In genomic region chr6:159039885-159040258, GRCh38 we compare ENCODE assay signal across 15 cellular contexts. TPM values are rescaled to one million over a fixed set of nuclear protein-coding genes. Genes with fewer than 3 reads are reported as not detected.
A peak's percentile ranks its signal among the peaks of the same experiment; 100 is the strongest.
DNase-seq lines count a peak whose midpoint lies in the region; ATAC-seq, FAIRE-seq and TF ChIP-seq lines count a peak whose summit lies in the region.
"Had no signal": no experiment of that assay in that cellular context is flagged by ENCODE, and none has a peak within 500 bp of the region (broad histone marks: within the 10 kb centered on the region; RNA-seq: fewer than 3 reads in every experiment).

No MANE protein-coding gene starts in this region.

- H3K9me3 ChIP-seq in DOHH2 (ENCODE audit: control insufficient read depth, insufficient read depth, low read length) (no peaks in the 10 kb centered on the region), MM.1S (replicated peaks; ENCODE audit: insufficient read depth, low read length) (no peaks in the 10 kb centered on the region), astrocyte (ENCODE audit: insufficient read depth, low read depth, low read length) (no peaks in the 10 kb centered on the region), neutrophil (peaks cover 13% of the 10 kb centered on the region)
- H3K9me3 ChIP-seq: thyroid gland had no signal

- H3K4me1 Mint-ChIP-seq in astrocyte (ENCODE audit: low read depth, unreplicated experiment) = peaks cover 10% of the 10 kb centered on the region
- H3K4me1 Mint-ChIP-seq: neural crest cell had no signal

- no peaks in the 10 kb centered on the region for H3K9me3 Mint-ChIP-seq in astrocyte (ENCODE audit: unreplicated experiment)
- H3K9me3 Mint-ChIP-seq: H9, neural crest cell had no signal

- no peaks in the 10 kb centered on the region for H3K27me3 ChIP-seq in DOHH2 (ENCODE audit: control insufficient read depth, low read length)
- no peaks in the 10 kb centered on the region for H3K27me3 ChIP-seq in MM.1S (replicated peaks; ENCODE audit: insufficient read depth, low read length)
- H3K27me3 ChIP-seq in astrocyte (ENCODE audit: insufficient read depth, low read length) = peaks cover 7% of the 10 kb centered on the region
- H3K27me3 ChIP-seq in neutrophil = no peaks in the 10 kb centered on the region
- H3K27me3 ChIP-seq: thyroid gland had no signal

- H3K9me2 ChIP-seq in DOHH2 (replicated peaks; ENCODE audit: control insufficient read depth, low read length) = no peaks in the 10 kb centered on the region
- H3K9me2 ChIP-seq in MM.1S (replicated peaks; ENCODE audit: insufficient read depth, low read length) = no peaks in the 10 kb centered on the region

- H3K4me2 ChIP-seq in DOHH2 (ENCODE audit: low read length) (peak overlapping the region; percentile 73), MM.1S (ENCODE audit: low read depth, low read length) (peak overlapping the region; percentile 69), astrocyte (ENCODE audit: low read length) (no peak overlapping the region)

- POLR2A ChIA-PET in HEK293T (lab: Yijun Ruan, JAX) = no interaction called here

- H3K27ac ChIP-seq in DOHH2 (ENCODE audit: low read depth, low read length) (peak overlapping the region; percentile 89), MM.1S (ENCODE audit: low read length) (peak overlapping the region; percentile 95), astrocyte (ENCODE audit: low read depth, low read length) (no peak overlapping the region), neutrophil (peak overlapping the region; percentile 96)
- H3K27ac ChIP-seq: thyroid gland had no signal

- CTCF ChIA-PET in HEK293T (lab: Yijun Ruan, JAX) = interaction anchor here (1.2 to 2.5 kb wide), 2 partner anchors 64 to 70 kb away, joined by 6 to 7 read pairs; no protein-coding TSS in a partner anchor

- H3K4me3 ChIP-seq in DOHH2 (ENCODE audit: low read length) (peak overlapping the region; percentile 93), MM.1S (ENCODE audit: low read length) (peak overlapping the region; percentile 14), astrocyte (ENCODE audit: insufficient read depth, low read depth, low read length) (no peak overlapping the region), neutrophil (ENCODE audit: low read depth in 1 of 2, low read length in 1 of 2) (peak overlapping the region; percentile 80 to 86)
- H3K4me3 ChIP-seq: thyroid gland had no signal

- no peak for DNase-seq in MM.1S
- no peak for DNase-seq in astrocyte (ENCODE audit: low read depth)
- no peak for DNase-seq in Ammon's horn (ENCODE audit: low spot score)
- no peak for DNase-seq in HEK293T (ENCODE audit: extremely low spot score)
- DNase-seq: glutamatergic neuron, H9, kidney glomerular epithelial cell, thyroid gland had no signal

- peaks cover 45% of the 10 kb centered on the region for H4K20me1 ChIP-seq in DOHH2 (ENCODE audit: control insufficient read depth, insufficient read depth, low read depth, low read length)
- H4K20me1 ChIP-seq in MM.1S (ENCODE audit: insufficient read depth, low read length) = no peaks in the 10 kb centered on the region
- H4K20me1 ChIP-seq in astrocyte (ENCODE audit: insufficient read depth, low read length) = no peaks in the 10 kb centered on the region

- H3K4me1 ChIP-seq in DOHH2 (ENCODE audit: control insufficient read depth, low read length) = peaks cover 62% of the 10 kb centered on the region
- peaks cover 31% of the 10 kb centered on the region for H3K4me1 ChIP-seq in MM.1S (ENCODE audit: low read length)
- peaks cover 7% of the 10 kb centered on the region for H3K4me1 ChIP-seq in astrocyte (ENCODE audit: insufficient read depth, low read length)
- H3K4me1 ChIP-seq in neutrophil (ENCODE audit: control insufficient read depth in 1 of 2, insufficient read depth in 1 of 2, low read depth in 1 of 2, low read length in 1 of 2) = peaks cover 69 to 78% of the 10 kb centered on the region in 2 experiments

- H3F3A ChIP-seq in DOHH2 (ENCODE audit: control insufficient read depth, insufficient read depth) = peaks cover 88% of the 10 kb centered on the region
- H3F3A ChIP-seq in MM.1S (ENCODE audit: insufficient read depth, low read length) = peaks cover 25% of the 10 kb centered on the region

- H3K36me3 ChIP-seq in DOHH2 (ENCODE audit: control insufficient read depth, low read length) (peaks cover 98% of the 10 kb centered on the region), MM.1S (replicated peaks; ENCODE audit: insufficient read depth, low read length) (no peaks in the 10 kb centered on the region), astrocyte (ENCODE audit: insufficient read depth, low read length) (no peaks in the 10 kb centered on the region), neutrophil (peaks cover 92% of the 10 kb centered on the region)
- H3K36me3 ChIP-seq: thyroid gland had no signal

- no peak overlapping the region for H3K4me3 Mint-ChIP-seq in astrocyte (ENCODE audit: unreplicated experiment)
- H3K4me3 Mint-ChIP-seq: H9, neural crest cell had no signal

- no peak for ATAC-seq in GM21390 (IDR thresholded peaks at IDR 0.05; ENCODE audit: unreplicated experiment)

- H2AFZ ChIP-seq in MM.1S (ENCODE audit: low read length) (no peak overlapping the region), astrocyte (ENCODE audit: low read depth, low read length) (no peak overlapping the region)

- H3K27ac Mint-ChIP-seq in astrocyte (ENCODE audit: unreplicated experiment) = peak overlapping the region; percentile 68
- H3K27ac Mint-ChIP-seq: H9 had no signal

- H3K27me3 Mint-ChIP-seq in astrocyte (ENCODE audit: low read depth, unreplicated experiment) = peaks cover 3% of the 10 kb centered on the region

- H3K79me2 ChIP-seq in DOHH2 (ENCODE audit: control insufficient read depth, low read length) (peaks cover 73% of the 10 kb centered on the region), MM.1S (ENCODE audit: low read length) (no peaks in the 10 kb centered on the region), astrocyte (ENCODE audit: insufficient read depth, low read length) (no peaks in the 10 kb centered on the region)

- H3K9ac ChIP-seq in MM.1S (ENCODE audit: low read length) = peak overlapping the region; percentile 22; the same call in 1 of the 2 replicates
- no peak overlapping the region for H3K9ac ChIP-seq in astrocyte (ENCODE audit: low read length)

- no peaks in the 10 kb centered on the region for H3K36me3 Mint-ChIP-seq in astrocyte (ENCODE audit: low read depth, unreplicated experiment)

- no peak for FAIRE-seq in astrocyte (lab: Jason Lieb, UNC)
- FAIRE-seq: endometrium, TTC549 had no signal

- no peak for TF ChIP-seq CTCF in DOHH2 (IDR thresholded peaks at IDR 0.05; ENCODE audit: low read depth, low read length, poor library complexity, severe bottlenecking)
- no peak for TF ChIP-seq CTCF in MM.1S (IDR thresholded peaks at IDR 0.05; ENCODE audit: low read length)
- no peak for TF ChIP-seq CTCF in astrocyte (IDR thresholded peaks at IDR 0.05; ENCODE audit: insufficient read depth, low read depth, low read length)
- TF ChIP-seq CTCF in neutrophil (IDR thresholded peaks at IDR 0.05) = no peak

TF ChIP-seq in HEK293T, 16 proteins besides CTCF, POLR2A, EP300 and RAD21:
- TF ChIP-seq BHLHE40 (IDR thresholded peaks at IDR 0.05; ENCODE audit: borderline replicate concordance) = no peak
- no peak for TF ChIP-seq ZNF384 (IDR thresholded peaks at IDR 0.05)
- no peak for TF ChIP-seq SP1 (IDR thresholded peaks at IDR 0.05)
- no peak for TF ChIP-seq FOXA1 (IDR thresholded peaks at IDR 0.05)
- TF ChIP-seq FOXK2 (IDR thresholded peaks at IDR 0.05) = no peak
- TF ChIP-seq CTBP1 (IDR thresholded peaks at IDR 0.05; ENCODE audit: borderline replicate concordance) = no peak
- no peak for TF ChIP-seq SUZ12 (IDR thresholded peaks at IDR 0.05)
- no peak for TF ChIP-seq FOXM1 (IDR thresholded peaks at IDR 0.05; ENCODE audit: borderline replicate concordance)
- no peak for TF ChIP-seq ARNT (IDR thresholded peaks at IDR 0.05)
- no peak for TF ChIP-seq L3MBTL2 (conservative IDR thresholded peaks at IDR 0.05)
- TF ChIP-seq ELF4 (IDR thresholded peaks at IDR 0.05) = no peak
- no peak for TF ChIP-seq PKNOX1 (IDR thresholded peaks at IDR 0.05)
- no peak for TF ChIP-seq TARDBP (IDR thresholded peaks at IDR 0.05)
- TF ChIP-seq NFRKB (IDR thresholded peaks at IDR 0.05) = no peak
- no peak for TF ChIP-seq HDGF (IDR thresholded peaks at IDR 0.05; ENCODE audit: borderline replicate concordance)
- no peak for TF ChIP-seq LEF1 (IDR thresholded peaks at IDR 0.05; ENCODE audit: borderline replicate concordance)

RNA-seq across cellular contexts. Expression of gene TAGAP, which starts 4.9 kb away (rescaled TPM):
- 0.10 and 0.11 TPM in 2 replicates for total RNA-seq in astrocyte
- total RNA-seq: H9, neural crest cell, RPMI7951 had no signal

RNA-seq across cellular contexts. Expression of gene RSPH3, which starts 39.9 kb away (rescaled TPM):
- total RNA-seq in astrocyte = 10.2 and 10.5 TPM in 2 replicates
